ENCODE assay signal across 7 cellular contexts in the genomic region with DNA sequence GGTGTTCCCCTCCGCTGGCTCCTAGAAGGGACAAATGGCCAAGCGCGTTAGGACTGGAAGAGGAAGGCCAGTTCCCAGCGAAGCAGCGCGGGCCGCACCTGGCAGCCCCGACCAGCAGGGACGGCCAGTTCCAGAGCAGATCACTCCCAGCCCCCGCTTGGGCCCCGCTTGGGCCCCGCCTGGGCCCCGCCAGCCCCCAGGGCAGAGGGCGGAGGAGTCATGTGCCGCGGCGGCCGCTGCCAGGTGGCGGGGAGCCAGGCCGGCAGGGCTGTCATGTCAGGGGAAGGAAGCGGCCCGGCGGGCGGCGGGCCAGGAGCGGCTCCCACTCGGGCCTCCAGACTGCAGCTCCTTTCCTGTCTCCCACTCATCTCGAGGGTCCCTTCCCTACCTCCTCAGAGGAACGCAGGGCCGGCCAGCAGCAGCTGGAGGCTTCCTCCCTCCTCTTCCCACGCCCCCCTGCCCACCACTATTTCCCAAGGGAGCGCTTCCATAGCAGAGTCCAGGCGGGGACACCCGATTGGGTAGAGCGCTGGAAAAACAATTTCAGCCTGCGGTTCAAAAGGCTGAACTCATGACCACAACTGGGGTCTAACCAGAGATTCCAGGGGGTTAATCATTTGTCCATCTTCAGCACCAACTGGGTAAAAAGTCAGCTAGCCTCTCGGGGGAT. TPM values are rescaled to one million over a fixed set of nuclear protein-coding genes. Genes with fewer than 3 reads are reported as not detected.
A peak's percentile ranks its signal among the peaks of the same experiment; 100 is the strongest.
DNase-seq lines count a peak whose midpoint lies in the region; ATAC-seq lines count a peak whose summit lies in the region.

No MANE protein-coding gene starts in this region.

- H3K9ac ChIP-seq in endocrine pancreas (ENCODE audit: control insufficient read depth, insufficient read depth, low read length): peak overlapping the region; percentile 71

- H3K27me3 ChIP-seq in endocrine pancreas (ENCODE audit: control insufficient read depth, insufficient read depth, low read length): no peaks in the 10 kb centered on the region

- H3K4me3 ChIP-seq in endocrine pancreas (ENCODE audit: control insufficient read depth, insufficient read depth, low read length) (no peak overlapping the region), urinary bladder (ENCODE audit: low read depth, low read length) (peak overlapping the region; percentile 31)

- peak overlapping the region; percentile 48 for H3K27ac ChIP-seq in urinary bladder (ENCODE audit: low read depth)

- ATAC-seq in GM21619 (IDR thresholded peaks at IDR 0.05; ENCODE audit: unreplicated experiment) (peak; percentile 46), HG03095 (IDR thresholded peaks at IDR 0.05; ENCODE audit: unreplicated experiment) (no peak), GM21515 (IDR thresholded peaks at IDR 0.05; ENCODE audit: unreplicated experiment) (no peak)

- no peaks in the 10 kb centered on the region for H3K36me3 ChIP-seq in endocrine pancreas (ENCODE audit: control insufficient read depth, insufficient read depth, low read length)
- no peaks in the 10 kb centered on the region for H3K36me3 ChIP-seq in urinary bladder (ENCODE audit: insufficient read depth)

- peaks cover 20% of the 10 kb centered on the region for H3K4me1 ChIP-seq in endocrine pancreas (ENCODE audit: control insufficient read depth, insufficient read depth, low read length)
- H3K4me1 ChIP-seq in urinary bladder (ENCODE audit: insufficient read depth): peaks cover 4% of the 10 kb centered on the region

- WGBS in urinary bladder: 6% methylated on average over 37 of the region's 37 CpGs

- H3K9me3 ChIP-seq in endocrine pancreas (ENCODE audit: control insufficient read depth, low read length): no peaks in the 10 kb centered on the region

- DNase-seq in NCI-H2196 (lab: John Stamatoyannopoulos, UW; ENCODE audit: unreplicated experiment) (peak; percentile 73), medulla oblongata (ENCODE audit: extremely low spot score) (peak; percentile 65)

RNA-seq across cellular contexts. Expression of gene ZNF697, which starts 16.5 kb away (rescaled TPM):
- total RNA-seq in urinary bladder: 19.8 TPM
- polyA plus RNA-seq in urinary bladder: 2.8 TPM
